8 cellular contexts compared by ENCODE assay signal in genomic region chr1:91883470-91883869, GRCh38. TPM values are rescaled to one million over a fixed set of nuclear protein-coding genes. Genes with fewer than 3 reads are reported as not detected.
DNase-seq lines count a peak whose midpoint lies in the region; ATAC-seq, FAIRE-seq and TF ChIP-seq lines count a peak whose summit lies in the region.

No MANE protein-coding gene starts in this region.

- H3K9me3 Mint-ChIP-seq in glutamatergic neuron (ENCODE audit: unreplicated experiment) = peaks cover 4% of the 10 kb centered on the region

- peak; percentile 38 for FAIRE-seq in GM18507 (lab: Jason Lieb, UNC)

- peaks cover 3% of the 10 kb centered on the region for H3K4me1 Mint-ChIP-seq in glutamatergic neuron (ENCODE audit: low read depth, unreplicated experiment)

- DNase-seq in AG10803 (ENCODE audit: low read depth) (peak; percentile 52), GM18507 (ENCODE audit: extremely low spot score, insufficient read length, low read depth) (no peak), glutamatergic neuron (no peak), upper lobe of right lung (no peak), A172 (ENCODE audit: low spot score) (no peak), NCI-H69 (lab: John Stamatoyannopoulos, UW) (no peak), GM19240 (ENCODE audit: insufficient read length, low spot score) (no peak)

- ATAC-seq in upper lobe of right lung = no peak

- H3K36me3 ChIP-seq in upper lobe of right lung = no peaks in the 10 kb centered on the region

- H3K4me3 Mint-ChIP-seq in glutamatergic neuron (ENCODE audit: unreplicated experiment) = no peak overlapping the region

- peaks cover 14% of the 10 kb centered on the region for H3K4me1 ChIP-seq in upper lobe of right lung

- peak overlapping the region; percentile 94 for H3K4me3 ChIP-seq in AG10803 (ENCODE audit: low read length)
- H3K4me3 ChIP-seq in upper lobe of right lung = peak overlapping the region; percentile 79

- TF ChIP-seq CTCF in AG10803 (conservative IDR thresholded peaks at IDR 0.05; ENCODE audit: low read length) = peak; percentile 67
- peak; percentile 65 for TF ChIP-seq CTCF in VCaP (conservative IDR thresholded peaks at IDR 0.05)
- TF ChIP-seq CTCF in glutamatergic neuron (IDR thresholded peaks at IDR 0.05; ENCODE audit: partially characterized antibody, unreplicated experiment) = peak; percentile 27
- peak; percentile 51 for TF ChIP-seq CTCF in upper lobe of right lung (IDR thresholded peaks at IDR 0.05)

- H3K27me3 ChIP-seq in upper lobe of right lung = no peaks in the 10 kb centered on the region

- H3K36me3 Mint-ChIP-seq in glutamatergic neuron (ENCODE audit: unreplicated experiment) = no peaks in the 10 kb centered on the region

- H3K9me3 ChIP-seq in upper lobe of right lung = no peaks in the 10 kb centered on the region

- no peak overlapping the region for H3K27ac Mint-ChIP-seq in glutamatergic neuron (ENCODE audit: unreplicated experiment)

- H3K27ac ChIP-seq in VCaP (no peak overlapping the region), upper lobe of right lung (no peak overlapping the region)

- peaks cover 11% of the 10 kb centered on the region for H3K27me3 Mint-ChIP-seq in glutamatergic neuron (ENCODE audit: unreplicated experiment)

- intact Hi-C loops in upper lobe of right lung (cut with DNase I) = no loop called here

RNA-seq across cellular contexts. Expression of gene TGFBR3, which starts 2.5 kb away (rescaled TPM):
- 0.98 TPM for total RNA-seq in glutamatergic neuron (ENCODE audit: unreplicated experiment)
- total RNA-seq in upper lobe of right lung = 55.9 TPM
- total RNA-seq in A172 (2014; rRNA removed; shearing (Covaris generic)) = 1.8 and 9.5 TPM in 2 replicates
